ENCODE assay signal across 9 cellular contexts in genomic region chrX:48071986-48072605, GRCh38. TPM values are rescaled to one million over a fixed set of nuclear protein-coding genes. Genes with fewer than 3 reads are reported as not detected.
DNase-seq lines count a peak whose midpoint lies in the region; ATAC-seq, FAIRE-seq and TF ChIP-seq lines count a peak whose summit lies in the region.
"Had no signal": no experiment of that assay in that cellular context is flagged by ENCODE, and none has a peak within 500 bp of the region (broad histone marks: within the 10 kb centered on the region; RNA-seq: fewer than 3 reads in every experiment).

No MANE protein-coding gene starts in this region.

- peaks cover 2% of the 10 kb centered on the region for H3K36me3 Mint-ChIP-seq in IgD-negative memory B cell
- peaks cover 0 to 7% (median 0%) of the 10 kb centered on the region in 5 donors for H3K36me3 Mint-ChIP-seq in naive thymus-derived CD4-positive, alpha-beta T cell

- TF ChIP-seq RAD21 in A549 (conservative IDR thresholded peaks at IDR 0.05 in 1 of 2, IDR thresholded peaks at IDR 0.05 in 1 of 2): no peak

- WGBS in A549 (ENCODE audit: missing lambda C conversion rate): 68% methylated on average over 9 of the region's 9 CpGs

- FAIRE-seq in A549 (lab: Jason Lieb, UNC): no peak

- no peaks in the 10 kb centered on the region for H3K36me3 ChIP-seq in colonic mucosa
- H3K36me3 ChIP-seq in naive thymus-derived CD4-positive, alpha-beta T cell (ENCODE audit: control insufficient read depth in 2 of 3, insufficient read depth in 3 of 3, low read length in 3 of 3): peaks cover 0 to 6% (median 0%) of the 10 kb centered on the region in 3 experiments

- no peak for TF ChIP-seq CTCF in A549 (IDR thresholded peaks at IDR 0.05)
- no peak for TF ChIP-seq CTCF in colonic mucosa (IDR thresholded peaks at IDR 0.05)

- ATAC-seq in A549: no peak
- no peak for ATAC-seq in naive thymus-derived CD4-positive, alpha-beta T cell
- no peak for ATAC-seq in left colon

- H3K9me3 Mint-ChIP-seq in IgD-negative memory B cell: peaks cover 0 to 3% (median 0%) of the 10 kb centered on the region in 3 donors
- H3K9me3 Mint-ChIP-seq in naive thymus-derived CD4-positive, alpha-beta T cell: peaks cover 0 to 5% (median 0%) of the 10 kb centered on the region in 11 donors

- DNase-seq in A549 (ENCODE audit: low read depth in 1 of 2, low spot score in 1 of 2) (no peak), colonic mucosa (no peak), HUDEP-2 (lab: John Stamatoyannopoulos, UW; ENCODE audit: unreplicated experiment in 76 of 76) (no peak), left colon (no peak), NCI-H526 treated with DMSO at 0.1 percent for 48 hours (lab: John Stamatoyannopoulos, UW) (no peak), ecto neural progenitor cell (ENCODE audit: low spot score) (no peak)
- DNase-seq in naive thymus-derived CD4-positive, alpha-beta T cell: no peak
- DNase-seq: KBM-7 had no signal

- H3K27me3 ChIP-seq in colonic mucosa: no peaks in the 10 kb centered on the region
- H3K27me3 ChIP-seq in naive thymus-derived CD4-positive, alpha-beta T cell (ENCODE audit: control insufficient read depth in 2 of 2, insufficient read depth in 2 of 2, low read length in 2 of 2): no peaks in the 10 kb centered on the region

- intact Hi-C loops in colonic mucosa (cut with DNase I): no loop called here
- intact Hi-C loops in naive thymus-derived CD4-positive, alpha-beta T cell (cut with micrococcal nuclease): loop anchor here in 1 of 2 donors (1.0 kb wide), 3 partner anchors 404 to 502 kb away; partner anchors contain the start of genes FTSJ1, RBM3 and TBC1D25
- intact Hi-C loops in left colon (cut with DNase I, micrococcal nuclease): no loop called here

- H3K4me1 ChIP-seq in A549: no peaks in the 10 kb centered on the region
- no peaks in the 10 kb centered on the region for H3K4me1 ChIP-seq in colonic mucosa
- H3K4me1 ChIP-seq in naive thymus-derived CD4-positive, alpha-beta T cell (ENCODE audit: control insufficient read depth in 2 of 2, insufficient read depth in 2 of 2, low read length in 2 of 2): peaks cover 0 to 4% of the 10 kb centered on the region in 2 donors

- no peak overlapping the region for H3K9ac ChIP-seq in colonic mucosa (ENCODE audit: low read depth in 2 of 2, low read length in 2 of 2)

- H3K27ac ChIP-seq in A549 (peak overlapping the region in 1 of 2 experiments; percentile 93; a peak in 3 of 6 replicates), colonic mucosa (peak overlapping the region; percentile 72)
- H3K27ac ChIP-seq in naive thymus-derived CD4-positive, alpha-beta T cell (ENCODE audit: low read depth, low read length): no peak overlapping the region

- H3K4me3 ChIP-seq in A549 (peak overlapping the region; percentile 53; the same call in 2 of the 3 replicates), colonic mucosa (peak overlapping the region; percentile 54)
- H3K4me3 ChIP-seq in naive thymus-derived CD4-positive, alpha-beta T cell (ENCODE audit: low read length): peak overlapping the region; percentile 79

- H3K4me2 ChIP-seq in A549: peak overlapping the region; percentile 70

- H3K27ac Mint-ChIP-seq in IgD-negative memory B cell: peak overlapping the region; percentile 84 to 96 (median 88)
- H3K27ac Mint-ChIP-seq in naive thymus-derived CD4-positive, alpha-beta T cell: peak overlapping the region; percentile 87 to 97 (median 94)

- H3K4me3 Mint-ChIP-seq in IgD-negative memory B cell: peak overlapping the region; percentile 84 to 98 (median 92)
- peak overlapping the region; percentile 89 to 95 (median 92) for H3K4me3 Mint-ChIP-seq in naive thymus-derived CD4-positive, alpha-beta T cell

- no peak for TF ChIP-seq EP300 in A549 (IDR thresholded peaks at IDR 0.05)

- CTCF ChIA-PET in A549 (lab: Yijun Ruan, JAX): interaction anchor here (1.9 kb wide), 1 partner anchor 12 kb away, joined by 5 read pairs; no protein-coding TSS in a partner anchor
- CTCF ChIA-PET in naive thymus-derived CD4-positive, alpha-beta T cell (lab: Charles Lee): no interaction called here

- H3K9me3 ChIP-seq in A549: 0 out of 3 replicates have a peak, but pooled peaks cover 3% of the 10 kb centered on the region
- H3K9me3 ChIP-seq in colonic mucosa: no peaks in the 10 kb centered on the region
- no peaks in the 10 kb centered on the region for H3K9me3 ChIP-seq in naive thymus-derived CD4-positive, alpha-beta T cell (ENCODE audit: control insufficient read depth in 2 of 3, low read length in 3 of 3)

- H3K27me3 Mint-ChIP-seq in IgD-negative memory B cell: no peaks in the 10 kb centered on the region
- no peaks in the 10 kb centered on the region for H3K27me3 Mint-ChIP-seq in naive thymus-derived CD4-positive, alpha-beta T cell

- POLR2A ChIA-PET in A549 (lab: Yijun Ruan, JAX): no interaction called here
- POLR2A ChIA-PET in naive thymus-derived CD4-positive, alpha-beta T cell (lab: Charles Lee): no interaction called here

- H3K4me1 Mint-ChIP-seq in IgD-negative memory B cell: peaks cover 0 to 10% (median 2%) of the 10 kb centered on the region in 3 donors
- H3K4me1 Mint-ChIP-seq in naive thymus-derived CD4-positive, alpha-beta T cell: peaks cover 0 to 26% (median 15%) of the 10 kb centered on the region in 7 donors

- TF ChIP-seq POLR2A in A549 (IDR thresholded peaks at IDR 0.05; ENCODE audit: low read length): no peak

TF ChIP-seq in A549, 52 proteins besides CTCF, POLR2A, EP300 and RAD21:
- no peak for TF ChIP-seq PBX3 (IDR thresholded peaks at IDR 0.05)
- TF ChIP-seq POLR2AphosphoS2 (conservative IDR thresholded peaks at IDR 0.05; ENCODE audit: low read length): no peak
- TF ChIP-seq MAFK (IDR thresholded peaks at IDR 0.05; ENCODE audit: partially characterized antibody): no peak
- TF ChIP-seq MYC (IDR thresholded peaks at IDR 0.05; ENCODE audit: borderline replicate concordance, low read length): no peak
- no peak for TF ChIP-seq ZC3H11A (IDR thresholded peaks at IDR 0.05)
- TF ChIP-seq HES2 (IDR thresholded peaks at IDR 0.05): no peak
- no peak for TF ChIP-seq NFE2L2 (conservative IDR thresholded peaks at IDR 0.05; ENCODE audit: low read length)
- TF ChIP-seq PHF8 (IDR thresholded peaks at IDR 0.05; ENCODE audit: borderline replicate concordance, low read depth): no peak
- no peak for TF ChIP-seq CHD4 (IDR thresholded peaks at IDR 0.05; ENCODE audit: borderline replicate concordance)
- no peak for TF ChIP-seq CHD2 (IDR thresholded peaks at IDR 0.05; ENCODE audit: low read length, partially characterized antibody)
- TF ChIP-seq GATA3 (IDR thresholded peaks at IDR 0.05; ENCODE audit: borderline replicate concordance): no peak
- TF ChIP-seq E2F6 (IDR thresholded peaks at IDR 0.05; ENCODE audit: borderline replicate concordance, low read depth): no peak
- no peak for TF ChIP-seq SMC3 (IDR thresholded peaks at IDR 0.05)
- TF ChIP-seq JUNB (IDR thresholded peaks at IDR 0.05): no peak
- TF ChIP-seq NPAS2 (CRISPR knock-in tag; IDR thresholded peaks at IDR 0.05; ENCODE audit: borderline replicate concordance): no peak
- TF ChIP-seq RARB (CRISPR knock-in tag; IDR thresholded peaks at IDR 0.05): no peak
- no peak for TF ChIP-seq ESRRA (IDR thresholded peaks at IDR 0.05; ENCODE audit: borderline replicate concordance, low read length)
- TF ChIP-seq EHF (CRISPR knock-in tag; IDR thresholded peaks at IDR 0.05): no peak
- no peak for TF ChIP-seq RCOR1 (IDR thresholded peaks at IDR 0.05; ENCODE audit: low read depth, low read length)

RNA-seq across cellular contexts. Expression of gene ZNF630, which starts 0.7 kb away (rescaled TPM):
- polyA plus RNA-seq in A549 (2011; rRNA removed) (0.88 and 1.2 TPM in 2 replicates), A549 (2017; fragmentation: RNase III; extraction: RNeasy Plus Mini Kit Qiagen cat#74134 plus additional on column Dnase treatment) (0.46 to 0.58 TPM (median 0.54 TPM) in 3 replicates), IgD-negative memory B cell (4.1 TPM)
- 0.11 and 0.13 TPM in 2 replicates for polyA plus RNA-seq in A549 (2012; cell fraction: cytosol; rRNA removed)
- 0.18 and 0.31 TPM in 2 replicates for polyA plus RNA-seq in A549 (2012; cell fraction: nucleus; rRNA removed)
- 0.39 and 1.1 TPM in 2 replicates for polyA minus RNA-seq in A549 (2011; rRNA and poly(A)+ RNA removed)
- total RNA-seq in colonic mucosa (1 to 10 TPM; 2.6 to 2.8 TPM), left colon (1 to 10 TPM; 2.5 to 3.3 TPM)
- 1 to 10 TPM in 4 of 5 experiments, under 1 TPM in 1; 0.53 to 5.1 (median 2.2) TPM for total RNA-seq in naive thymus-derived CD4-positive, alpha-beta T cell
- polyA plus RNA-seq in naive thymus-derived CD4-positive, alpha-beta T cell: 1 to 10 TPM in 1 of 2 donors, under 1 TPM in 1; 0.60 to 1.2 TPM

RNA-seq across cellular contexts. Expression of gene SPACA5B, which starts 58.3 kb away (rescaled TPM):
- polyA plus RNA-seq in A549 (2011; rRNA removed): not detected in 2 replicates
- not detected in 2 replicates for polyA plus RNA-seq in A549 (2012; cell fraction: cytosol; rRNA removed)
- not detected in 2 replicates for polyA plus RNA-seq in A549 (2012; cell fraction: nucleus; rRNA removed)
- polyA plus RNA-seq in A549 (2017; fragmentation: RNase III; extraction: RNeasy Plus Mini Kit Qiagen cat#74134 plus additional on column Dnase treatment): not detected in 3 replicates
- polyA minus RNA-seq in A549 (2011; rRNA and poly(A)+ RNA removed): not detected in 2 replicates
- not detected for polyA plus RNA-seq in IgD-negative memory B cell
- not detected for total RNA-seq in colonic mucosa
- total RNA-seq in naive thymus-derived CD4-positive, alpha-beta T cell: not detected
- not detected for polyA plus RNA-seq in naive thymus-derived CD4-positive, alpha-beta T cell
- not detected for total RNA-seq in left colon
